ENCODE assay signal across 1 cellular context in the genomic region with DNA sequence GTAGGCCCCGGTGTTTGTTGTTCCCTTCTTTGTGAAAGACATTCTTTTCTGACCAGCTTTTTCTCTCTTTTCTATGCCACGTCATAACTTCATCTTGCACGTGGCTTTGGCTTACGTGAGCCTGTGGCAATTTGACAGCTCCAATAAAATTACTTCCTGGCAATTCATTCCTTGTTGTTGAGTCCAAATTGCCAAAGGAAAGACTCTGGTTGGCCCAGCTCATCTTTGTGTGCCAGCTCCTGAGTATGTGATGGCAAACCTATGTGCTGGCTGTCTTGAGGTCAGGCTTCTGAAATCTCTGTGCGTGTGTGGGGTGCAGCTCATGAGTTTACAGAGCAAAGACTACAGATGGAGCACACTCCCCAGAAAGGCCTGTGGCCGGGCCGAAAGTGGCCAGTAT.
TF ChIP-seq lines count a peak whose summit lies in the region.

No MANE protein-coding gene starts in this region.

TF ChIP-seq in IMR-90, 13 proteins besides CTCF, POLR2A, EP300 and RAD21 (continued from another document):
- TF ChIP-seq, protein P1, sequence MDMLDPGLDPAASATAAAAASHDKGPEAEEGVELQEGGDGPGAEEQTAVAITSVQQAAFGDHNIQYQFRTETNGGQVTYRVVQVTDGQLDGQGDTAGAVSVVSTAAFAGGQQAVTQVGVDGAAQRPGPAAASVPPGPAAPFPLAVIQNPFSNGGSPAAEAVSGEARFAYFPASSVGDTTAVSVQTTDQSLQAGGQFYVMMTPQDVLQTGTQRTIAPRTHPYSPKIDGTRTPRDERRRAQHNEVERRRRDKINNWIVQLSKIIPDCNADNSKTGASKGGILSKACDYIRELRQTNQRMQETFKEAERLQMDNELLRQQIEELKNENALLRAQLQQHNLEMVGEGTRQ (IDR thresholded peaks at IDR 0.05; ENCODE audit: low read depth, low read length): no peak
- TF ChIP-seq BHLHE40 (IDR thresholded peaks at IDR 0.05; ENCODE audit: low read depth, low read length) (no peak), RFX5 (IDR thresholded peaks at IDR 0.05; ENCODE audit: low read depth, low read length) (no peak), SMC3 (IDR thresholded peaks at IDR 0.05; ENCODE audit: low read depth, low read length) (no peak), CEBPB (IDR thresholded peaks at IDR 0.05; ENCODE audit: low read depth, low read length) (no peak), FOS (IDR thresholded peaks at IDR 0.05; ENCODE audit: low read depth, low read length) (no peak), MXI1 (IDR thresholded peaks at IDR 0.05; ENCODE audit: borderline replicate concordance, low read depth, low read length) (no peak), CHD1 (IDR thresholded peaks at IDR 0.05; ENCODE audit: low read depth, low read length) (no peak)
- TF ChIP-seq, protein P2, sequence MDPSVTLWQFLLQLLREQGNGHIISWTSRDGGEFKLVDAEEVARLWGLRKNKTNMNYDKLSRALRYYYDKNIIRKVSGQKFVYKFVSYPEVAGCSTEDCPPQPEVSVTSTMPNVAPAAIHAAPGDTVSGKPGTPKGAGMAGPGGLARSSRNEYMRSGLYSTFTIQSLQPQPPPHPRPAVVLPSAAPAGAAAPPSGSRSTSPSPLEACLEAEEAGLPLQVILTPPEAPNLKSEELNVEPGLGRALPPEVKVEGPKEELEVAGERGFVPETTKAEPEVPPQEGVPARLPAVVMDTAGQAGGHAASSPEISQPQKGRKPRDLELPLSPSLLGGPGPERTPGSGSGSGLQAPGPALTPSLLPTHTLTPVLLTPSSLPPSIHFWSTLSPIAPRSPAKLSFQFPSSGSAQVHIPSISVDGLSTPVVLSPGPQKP (IDR thresholded peaks at IDR 0.05; ENCODE audit: borderline replicate concordance, low read depth, low read length): no peak
